Comparison of ENCODE assay signal across 8 cellular contexts in genomic region chr2:8684421-8684884, GRCh38. TPM values are rescaled to one million over a fixed set of nuclear protein-coding genes. Genes with fewer than 3 reads are reported as not detected.
A peak's percentile ranks its signal among the peaks of the same experiment; 100 is the strongest.
DNase-seq lines count a peak whose midpoint lies in the region; ATAC-seq and TF ChIP-seq lines count a peak whose summit lies in the region.

No MANE protein-coding gene starts in this region.

- H3F3A ChIP-seq in PC-3 (ENCODE audit: low read length, unreplicated experiment) = no peaks in the 10 kb centered on the region

- peak; percentile 73 for DNase-seq in activated effector memory CD4-positive, alpha-beta T cell treated with anti-CD3 and anti-CD28 coated beads, Interleukin-2, amount 50 U/mL, for 16 hours
- DNase-seq in activated effector memory CD4-positive, alpha-beta T cell treated with Interleukin-2 at 50 U/mL for 16 hours = no peak
- DNase-seq in PC-3 (peak; percentile 34), astrocyte of the hippocampus (ENCODE audit: low read depth, low spot score) (peak; percentile 61), left kidney (ENCODE audit: low read depth, low spot score) (peak; percentile 62), HEK293T (ENCODE audit: extremely low spot score) (no peak)
- DNase-seq in stimulated activated naive CD8-positive, alpha-beta T cell treated with anti-CD3 and anti-CD28 coated beads, Interleukin-15, Interleukin-2, amounts not matched to agents 100 U/mL and 50 U/mL, for 24 hours = peak; percentile 43

- BruUV-seq in PC-3 (replicated peaks; lab: Mats Ljungman, UMichigan) = no TSS peak

- CTCF ChIA-PET in PC-3 (lab: Charles Lee) = interaction anchor here (0.6 to 1.0 kb wide), 3 partner anchors 159 to 1257 kb away, joined by 5 to 9 read pairs (median 6); no protein-coding TSS in a partner anchor
- CTCF ChIA-PET in HEK293T (lab: Yijun Ruan, JAX) = interaction anchor here (0.9 kb wide), 1 partner anchor 9 kb away, joined by 5 read pairs; no protein-coding TSS in a partner anchor

- H3K79me2 ChIP-seq in PC-3 (ENCODE audit: low read length) = peaks cover 19% of the 10 kb centered on the region

- no peaks in the 10 kb centered on the region for H3K36me3 ChIP-seq in PC-3 (ENCODE audit: low read depth, low read length)

- H4K20me1 ChIP-seq in PC-3 (ENCODE audit: low read length) = peaks cover 13% of the 10 kb centered on the region

- H3K9ac ChIP-seq in PC-3 (ENCODE audit: low read length) = peak overlapping the region; percentile 67

- H3K4me3 ChIP-seq in PC-3 (ENCODE audit: low read length) = peak overlapping the region; percentile 81

- H3K9me2 ChIP-seq in PC-3 (replicated peaks; ENCODE audit: low read length) = no peaks in the 10 kb centered on the region

- no peaks in the 10 kb centered on the region for H3K27me3 ChIP-seq in PC-3 (ENCODE audit: low read length)

- no peaks in the 10 kb centered on the region for H3K9me3 ChIP-seq in PC-3 (ENCODE audit: low read length)

- H2AFZ ChIP-seq in PC-3 (ENCODE audit: low read length) = no peak overlapping the region

- ATAC-seq in PC-3 (no peak), HG03342 (IDR thresholded peaks at IDR 0.05; ENCODE audit: unreplicated experiment) (no peak)
- peak; percentile 10 for ATAC-seq in stimulated activated naive CD8-positive, alpha-beta T cell treated with anti-CD3 and anti-CD28 coated beads, Interleukin-15, Interleukin-2, amounts not matched to agents 100 U/mL and 50 U/mL, for 24 hours

- intact Hi-C loops in PC-3 (cut with micrococcal nuclease) = loop anchor here (2.0 to 10.0 kb wide), 8 partner anchors 192 to 1566 kb away; no protein-coding TSS in a partner anchor

- TF ChIP-seq CTCF in PC-3 (conservative IDR thresholded peaks at IDR 0.05; ENCODE audit: low read depth, low read length) = no peak

- peak overlapping the region; percentile 88 for H3K4me2 ChIP-seq in PC-3 (ENCODE audit: low read length)

- peaks cover 28% of the 10 kb centered on the region for H3K4me1 ChIP-seq in PC-3 (ENCODE audit: insufficient read depth, low read length)

- peak overlapping the region; percentile 31 for H3K27ac ChIP-seq in PC-3 (ENCODE audit: low read length)

- POLR2A ChIA-PET in PC-3 (lab: Charles Lee; ENCODE audit: unreplicated experiment) = interaction anchor here (0.6 kb wide), 1 partner anchor 577 kb away, joined by 9 read pairs; no protein-coding TSS in a partner anchor
- POLR2A ChIA-PET in HEK293T (lab: Yijun Ruan, JAX) = interaction anchor here (1.4 kb wide), 1 partner anchor 159 kb away, joined by 4 read pairs; no protein-coding TSS in a partner anchor

TF ChIP-seq in HEK293T, 16 proteins besides CTCF, POLR2A, EP300 and RAD21:
- TF ChIP-seq BHLHE40 (IDR thresholded peaks at IDR 0.05; ENCODE audit: borderline replicate concordance) (no peak), LEF1 (IDR thresholded peaks at IDR 0.05; ENCODE audit: borderline replicate concordance) (no peak), SP1 (IDR thresholded peaks at IDR 0.05) (no peak), FOXM1 (IDR thresholded peaks at IDR 0.05; ENCODE audit: borderline replicate concordance) (no peak), SUZ12 (IDR thresholded peaks at IDR 0.05) (no peak), ARNT (IDR thresholded peaks at IDR 0.05) (no peak), FOXA1 (IDR thresholded peaks at IDR 0.05) (no peak), ELF4 (IDR thresholded peaks at IDR 0.05) (no peak)

RNA-seq across cellular contexts. Expression of gene ID2, which starts 2.6 kb away (rescaled TPM):
- 92.1 and 93.3 TPM in 2 replicates for total RNA-seq in PC-3 (2014; rRNA removed)

Comparison
In these comparisons a context has a peak if more than half of its experiments do, and no peak if none do; other contexts are left out.
1. DNase-seq: peak in activated effector memory CD4-positive, alpha-beta T cell treated with anti-CD3 and anti-CD28 coated beads, Interleukin-2, amount 50 U/mL, for 16 hours (single experiment), PC-3 (single experiment), astrocyte of the hippocampus (single experiment), left kidney (single experiment) and stimulated activated naive CD8-positive, alpha-beta T cell treated with anti-CD3 and anti-CD28 coated beads, Interleukin-15, Interleukin-2, amounts not matched to agents 100 U/mL and 50 U/mL, for 24 hours (single experiment); none in activated effector memory CD4-positive, alpha-beta T cell treated with Interleukin-2 at 50 U/mL for 16 hours (single experiment) and HEK293T (single experiment).